In genomic region chr20:53623127-53623453, GRCh38 we compare ENCODE assay signal across 8 cellular contexts. TPM values are rescaled to one million over a fixed set of nuclear protein-coding genes. Genes with fewer than 3 reads are reported as not detected.
DNase-seq lines count a peak whose midpoint lies in the region; ATAC-seq and TF ChIP-seq lines count a peak whose summit lies in the region.

No MANE protein-coding gene starts in this region.

- intact Hi-C loops in right lobe of liver (cut with DNase I) (no loop called here), thyroid gland (cut with DNase I) (no loop called here)

- POLR2A ChIA-PET in activated CD4-positive, alpha-beta T cell treated with anti-CD3 and anti-CD28 coated beads, Interleukin-2, amount 10 ng/mL, durations not matched to agents 7 days and 5 days (lab: Charles Lee), result no interaction called here

- H3K27ac ChIP-seq in right lobe of liver, result peak overlapping the region; percentile 85 to 97 (median 90)
- peak overlapping the region; percentile 87 to 96 (median 94) for H3K27ac ChIP-seq in thyroid gland

- H3K9me3 Mint-ChIP-seq in activated CD4-positive, alpha-beta T cell treated with anti-CD3 and anti-CD28 coated beads, Interleukin-2, amount 10 ng/mL, durations not matched to agents 7 days and 5 days, result no peaks in the 10 kb centered on the region
- no peaks in the 10 kb centered on the region for H3K9me3 Mint-ChIP-seq in activated T-helper 17 cell treated with anti-CD3 and anti-CD28 coated beads, Interleukin-2, amount 50 U/mL, for 72 hours

- no peaks in the 10 kb centered on the region for H3K36me3 Mint-ChIP-seq in activated CD4-positive, alpha-beta T cell treated with anti-CD3 and anti-CD28 coated beads, Interleukin-2, amount 10 ng/mL, durations not matched to agents 7 days and 5 days (ENCODE audit: low read depth)
- H3K36me3 Mint-ChIP-seq in activated T-helper 17 cell treated with anti-CD3 and anti-CD28 coated beads, Interleukin-2, amount 50 U/mL, for 72 hours (ENCODE audit: low read depth), result no peaks in the 10 kb centered on the region

- ATAC-seq in activated T-helper 17 cell treated with anti-CD3 and anti-CD28 coated beads, Interleukin-2, amount 50 U/mL, for 72 hours (replicated peaks), result peak; percentile 47
- ATAC-seq in right lobe of liver, result no peak

- no peaks in the 10 kb centered on the region for H3K27me3 Mint-ChIP-seq in activated CD4-positive, alpha-beta T cell treated with anti-CD3 and anti-CD28 coated beads, Interleukin-2, amount 10 ng/mL, durations not matched to agents 7 days and 5 days
- no peaks in the 10 kb centered on the region for H3K27me3 Mint-ChIP-seq in activated T-helper 17 cell treated with anti-CD3 and anti-CD28 coated beads, Interleukin-2, amount 50 U/mL, for 72 hours

- no peak for DNase-seq in activated CD4-positive, alpha-beta T cell treated with anti-CD3 and anti-CD28 coated beads, Interleukin-2, amount 10 ng/mL, durations not matched to agents 7 days and 5 days
- no peak for DNase-seq in activated CD4-positive, alpha-beta T cell treated with anti-CD3 and anti-CD28 coated beads, Interleukin-2, amount 50 U/mL, for 48 hours
- no peak for DNase-seq in right lobe of liver
- no peak for DNase-seq in thyroid gland
- DNase-seq in stimulated activated naive CD4-positive, alpha-beta T cell (lab: John Stamatoyannopoulos, UW), result no peak
- DNase-seq in anterior cingulate cortex (lab: John Stamatoyannopoulos, UW), result no peak
- no peak for DNase-seq in DMS 273 (lab: John Stamatoyannopoulos, UW; ENCODE audit: unreplicated experiment)

- H3K36me3 ChIP-seq in right lobe of liver (no peaks in the 10 kb centered on the region), thyroid gland (no peaks in the 10 kb centered on the region)

- TF ChIP-seq CTCF in right lobe of liver (IDR thresholded peaks at IDR 0.05) (no peak), thyroid gland (IDR thresholded peaks at IDR 0.05) (no peak)

- TF ChIP-seq POLR2A in right lobe of liver (IDR thresholded peaks at IDR 0.05) (no peak), thyroid gland (IDR thresholded peaks at IDR 0.05) (no peak)

- peak overlapping the region; percentile 98 for H3K27ac Mint-ChIP-seq in activated CD4-positive, alpha-beta T cell treated with anti-CD3 and anti-CD28 coated beads, Interleukin-2, amount 10 ng/mL, durations not matched to agents 7 days and 5 days
- H3K27ac Mint-ChIP-seq in activated T-helper 17 cell treated with anti-CD3 and anti-CD28 coated beads, Interleukin-2, amount 50 U/mL, for 72 hours, result peak overlapping the region; percentile 89

- peak overlapping the region; percentile 66 for H3K4me3 Mint-ChIP-seq in activated CD4-positive, alpha-beta T cell treated with anti-CD3 and anti-CD28 coated beads, Interleukin-2, amount 10 ng/mL, durations not matched to agents 7 days and 5 days
- H3K4me3 Mint-ChIP-seq in activated T-helper 17 cell treated with anti-CD3 and anti-CD28 coated beads, Interleukin-2, amount 50 U/mL, for 72 hours, result peak overlapping the region; percentile 83

- H3K9me3 ChIP-seq in right lobe of liver (no peaks in the 10 kb centered on the region), thyroid gland (no peaks in the 10 kb centered on the region)

- H3K4me3 ChIP-seq in right lobe of liver, result peak overlapping the region; percentile 15 to 53 (median 39)
- no peak overlapping the region for H3K4me3 ChIP-seq in thyroid gland (replicated peaks in 1 of 3)

- peaks cover 48% of the 10 kb centered on the region for H3K4me1 Mint-ChIP-seq in activated CD4-positive, alpha-beta T cell treated with anti-CD3 and anti-CD28 coated beads, Interleukin-2, amount 10 ng/mL, durations not matched to agents 7 days and 5 days
- H3K4me1 Mint-ChIP-seq in activated T-helper 17 cell treated with anti-CD3 and anti-CD28 coated beads, Interleukin-2, amount 50 U/mL, for 72 hours, result peaks cover 9% of the 10 kb centered on the region

- H3K4me1 ChIP-seq in right lobe of liver (peaks cover 0 to 36% (median 7%) of the 10 kb centered on the region in 4 donors), thyroid gland (peaks cover 23 to 35% of the 10 kb centered on the region in 2 donors)

- CTCF ChIA-PET in activated CD4-positive, alpha-beta T cell treated with anti-CD3 and anti-CD28 coated beads, Interleukin-2, amount 10 ng/mL, durations not matched to agents 7 days and 5 days (lab: Charles Lee), result interaction anchor here (0.6 to 3.2 kb wide), 10 partner anchors 9 to 293 kb away, joined by 3 to 15 read pairs (median 4); no protein-coding TSS in a partner anchor

- H3K27me3 ChIP-seq in right lobe of liver (no peaks in the 10 kb centered on the region), thyroid gland (no peaks in the 10 kb centered on the region)

- 0% methylated on average over 3 of the region's 3 CpGs for WGBS in right lobe of liver (ENCODE audit: insufficient coverage, low coverage, low lambda C conversion rate, missing lambda C conversion rate)
- WGBS in thyroid gland, 2 donors, result 0 to 1% methylated on average over 3 of the region's 3 CpGs

RNA-seq across cellular contexts. Expression of gene ZNF217, which starts 29.5 kb away (rescaled TPM):
- 10 to 100 TPM; 97.5 to 99.7 TPM for total RNA-seq in activated CD4-positive, alpha-beta T cell treated with anti-CD3 and anti-CD28 coated beads, Interleukin-2, amount 10 ng/mL, durations not matched to agents 7 days and 5 days
- 10 to 100 TPM; 52.7 to 54.2 TPM for total RNA-seq in activated T-helper 17 cell treated with anti-CD3 and anti-CD28 coated beads, Interleukin-2, amount 50 U/mL, for 72 hours
- 10 to 100 TPM; 11.3 to 27.1 (median 15.8) TPM for total RNA-seq in right lobe of liver
- total RNA-seq in thyroid gland, result 10 to 100 TPM; 18.0 to 42.8 (median 27.8) TPM

Comparison
In these comparisons a context has a peak if more than half of its experiments do, and no peak if none do; other contexts are left out.
1. H3K4me3 ChIP-seq: peak in right lobe of liver (3 of 3); none in thyroid gland (0 of 3).